Comparison of ENCODE assay signal across 10 cellular contexts in the genomic region with DNA sequence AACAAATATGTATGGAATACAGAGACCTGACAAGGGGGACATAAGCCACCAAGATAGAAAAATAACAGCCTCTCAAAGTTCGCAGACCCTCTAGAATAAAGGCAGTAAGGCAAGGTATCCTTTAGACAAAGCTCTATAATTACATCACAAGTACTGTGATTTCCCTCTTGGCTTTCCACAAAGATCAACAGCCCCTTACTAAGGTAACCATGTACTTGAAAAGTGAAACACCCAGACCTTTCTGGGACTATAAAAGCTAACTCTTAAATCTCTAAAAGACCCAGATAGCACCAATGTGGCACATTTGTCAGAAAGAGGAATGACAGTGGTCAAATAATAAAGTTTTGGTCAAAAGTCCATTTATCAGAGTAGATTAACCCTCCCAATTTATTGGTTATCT. TPM values are rescaled to one million over a fixed set of nuclear protein-coding genes. Genes with fewer than 3 reads are reported as not detected.
A peak's percentile ranks its signal among the peaks of the same experiment; 100 is the strongest.
DNase-seq lines count a peak whose midpoint lies in the region; ATAC-seq lines count a peak whose summit lies in the region.
"Had no signal": no experiment of that assay in that cellular context is flagged by ENCODE, and none has a peak within 500 bp of the region (broad histone marks: within the 10 kb centered on the region; RNA-seq: fewer than 3 reads in every experiment).

No MANE protein-coding gene starts in this region.

- H3K9me3 Mint-ChIP-seq in activated CD8-positive, alpha-beta memory T cell treated with anti-CD3 and anti-CD28 coated beads, Interleukin-2, amount 10 ng/mL, durations not matched to agents 7 days and 5 days (ENCODE audit: low read depth): no peaks in the 10 kb centered on the region
- no peaks in the 10 kb centered on the region for H3K9me3 Mint-ChIP-seq in stimulated activated effector memory CD8-positive, alpha-beta T cell treated with anti-CD3 and anti-CD28 coated beads, Interleukin-12 subunit alpha, Interleukin-12 subunit beta, amount 100 ng/mL, for 72 hours

- H3K4me1 Mint-ChIP-seq in activated CD8-positive, alpha-beta memory T cell treated with anti-CD3 and anti-CD28 coated beads, Interleukin-2, amount 10 ng/mL, durations not matched to agents 7 days and 5 days: peaks cover 64% of the 10 kb centered on the region
- peaks cover 58% of the 10 kb centered on the region for H3K4me1 Mint-ChIP-seq in stimulated activated effector memory CD8-positive, alpha-beta T cell treated with anti-CD3 and anti-CD28 coated beads, Interleukin-12 subunit alpha, Interleukin-12 subunit beta, amount 100 ng/mL, for 72 hours

- H3K27me3 ChIP-seq in H7 (ENCODE audit: control insufficient read depth, insufficient read depth, low read length): no peaks in the 10 kb centered on the region

- peak; percentile 14 for ATAC-seq in activated CD8-positive, alpha-beta memory T cell treated with anti-CD3 and anti-CD28 coated beads, Interleukin-2, amount 10 ng/mL, durations not matched to agents 7 days and 5 days
- ATAC-seq in HG02678 (IDR thresholded peaks at IDR 0.05; ENCODE audit: unreplicated experiment): peak; percentile 21
- ATAC-seq in stimulated activated effector memory CD8-positive, alpha-beta T cell treated with anti-CD3 and anti-CD28 coated beads, Interleukin-12 subunit alpha, Interleukin-12 subunit beta, amount 100 ng/mL, for 72 hours: no peak
- ATAC-seq: HCT116 had no signal

- peaks cover 18% of the 10 kb centered on the region for H3K36me3 Mint-ChIP-seq in activated CD8-positive, alpha-beta memory T cell treated with anti-CD3 and anti-CD28 coated beads, Interleukin-2, amount 10 ng/mL, durations not matched to agents 7 days and 5 days
- peaks cover 6% of the 10 kb centered on the region for H3K36me3 Mint-ChIP-seq in stimulated activated effector memory CD8-positive, alpha-beta T cell treated with anti-CD3 and anti-CD28 coated beads, Interleukin-12 subunit alpha, Interleukin-12 subunit beta, amount 100 ng/mL, for 72 hours

- CTCF ChIA-PET in activated CD8-positive, alpha-beta memory T cell treated with anti-CD3 and anti-CD28 coated beads, Interleukin-2, amount 10 ng/mL, durations not matched to agents 7 days and 5 days (lab: Charles Lee): interaction anchor here (1.2 to 1.5 kb wide), 2 partner anchors 32 to 37 kb away, joined by 3 to 4 read pairs; no protein-coding TSS in a partner anchor

- H3K27ac Mint-ChIP-seq in activated CD8-positive, alpha-beta memory T cell treated with anti-CD3 and anti-CD28 coated beads, Interleukin-2, amount 10 ng/mL, durations not matched to agents 7 days and 5 days: peak overlapping the region; percentile 86
- peak overlapping the region; percentile 73 for H3K27ac Mint-ChIP-seq in stimulated activated effector memory CD8-positive, alpha-beta T cell treated with anti-CD3 and anti-CD28 coated beads, Interleukin-12 subunit alpha, Interleukin-12 subunit beta, amount 100 ng/mL, for 72 hours

- no peaks in the 10 kb centered on the region for H3K27me3 Mint-ChIP-seq in activated CD8-positive, alpha-beta memory T cell treated with anti-CD3 and anti-CD28 coated beads, Interleukin-2, amount 10 ng/mL, durations not matched to agents 7 days and 5 days

- no peaks in the 10 kb centered on the region for H3K36me3 ChIP-seq in H7 (replicated peaks; ENCODE audit: control insufficient read depth, insufficient read depth, low read length)

- H3K4me3 ChIP-seq in H7 (ENCODE audit: insufficient read depth, low read depth, low read length): no peak overlapping the region

- no peak for DNase-seq in activated CD8-positive, alpha-beta memory T cell treated with anti-CD3 and anti-CD28 coated beads, Interleukin-2, amount 10 ng/mL, durations not matched to agents 7 days and 5 days
- no peak for DNase-seq in activated CD8-positive, alpha-beta memory T cell treated with anti-CD3 and anti-CD28 coated beads for 24 hours
- DNase-seq in RPMI8226 (peak; percentile 20), ureter (ENCODE audit: low spot score) (no peak), dedifferentiated amniotic fluid mesenchymal stem cell (ENCODE audit: extremely low spot score) (no peak), H7 (no peak)
- no peak for DNase-seq in stimulated activated effector memory CD8-positive, alpha-beta T cell treated with anti-CD3 and anti-CD28 coated beads, Interleukin-12 subunit alpha, Interleukin-12 subunit beta, amount 100 ng/mL, for 72 hours (ENCODE audit: low spot score in 2 of 2)
- DNase-seq: NCI-H446 treated with DMSO at 0.1 percent for 48 hours had no signal

- peak overlapping the region; percentile 56 for H3K4me3 Mint-ChIP-seq in activated CD8-positive, alpha-beta memory T cell treated with anti-CD3 and anti-CD28 coated beads, Interleukin-2, amount 10 ng/mL, durations not matched to agents 7 days and 5 days
- peak overlapping the region; percentile 56 for H3K4me3 Mint-ChIP-seq in stimulated activated effector memory CD8-positive, alpha-beta T cell treated with anti-CD3 and anti-CD28 coated beads, Interleukin-12 subunit alpha, Interleukin-12 subunit beta, amount 100 ng/mL, for 72 hours

RNA-seq across cellular contexts. Expression of gene TBL1XR1, which starts 51.9 kb away (rescaled TPM):
- 100 to 1,000 TPM; 143 to 214 TPM for total RNA-seq in activated CD8-positive, alpha-beta memory T cell treated with anti-CD3 and anti-CD28 coated beads, Interleukin-2, amount 10 ng/mL, durations not matched to agents 7 days and 5 days
- total RNA-seq in ureter: 181 TPM
- total RNA-seq in H7 (2014; rRNA removed; shearing (Covaris generic)): 119 and 156 TPM in 2 replicates
